In genomic region chr22:26174280-26174679, GRCh38 we compare ENCODE assay signal across 1 cellular context.
TF ChIP-seq lines count a peak whose summit lies in the region.

No MANE protein-coding gene starts in this region.

TF ChIP-seq in K562, 482 proteins besides CTCF, POLR2A, EP300 and RAD21 (continued from another document):
- TF ChIP-seq THAP7 (CRISPR knock-in tag; IDR thresholded peaks at IDR 0.05) = no peak
- TF ChIP-seq ZNF431 (CRISPR knock-in tag; IDR thresholded peaks at IDR 0.05) = no peak
- no peak for TF ChIP-seq ZNF561 (CRISPR knock-in tag; conservative IDR thresholded peaks at IDR 0.05)
- TF ChIP-seq POLR2AphosphoS2 (IDR thresholded peaks at IDR 0.05; ENCODE audit: low read length) = no peak
- no peak for TF ChIP-seq DPF2 (IDR thresholded peaks at IDR 0.05)
- no peak for TF ChIP-seq SMAD1 (IDR thresholded peaks at IDR 0.05; ENCODE audit: low read depth, low read length, partially characterized antibody)
